In the genomic region with DNA sequence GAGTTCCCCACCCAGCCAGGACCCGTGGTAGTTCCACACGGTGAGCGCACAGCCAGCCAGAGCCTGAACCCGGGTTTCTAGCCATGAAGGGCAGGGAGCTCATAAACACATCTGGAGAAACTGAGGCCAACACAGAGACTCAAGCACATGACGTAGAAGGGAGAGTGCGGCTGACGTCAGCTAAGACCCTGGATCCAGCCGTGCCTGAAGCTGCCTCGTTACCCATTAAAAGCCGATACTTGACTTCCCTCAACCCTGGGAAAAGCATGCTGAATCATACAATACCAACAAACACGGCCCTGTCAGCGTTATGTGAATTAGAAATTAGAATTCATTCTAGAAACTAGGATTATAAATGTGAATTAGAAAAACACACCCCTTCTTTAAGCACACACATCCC, we compare ENCODE assay signal across 18 cellular contexts.
DNase-seq lines count a peak whose midpoint lies in the region; ATAC-seq, FAIRE-seq and TF ChIP-seq lines count a peak whose summit lies in the region.
"Had no signal": no experiment of that assay in that cellular context is flagged by ENCODE, and none has a peak within 500 bp of the region (broad histone marks: within the 10 kb centered on the region; RNA-seq: fewer than 3 reads in every experiment).

No MANE protein-coding gene starts in this region.

- TF ChIP-seq CTCF in HepG2 (CRISPR knock-in tag; IDR thresholded peaks at IDR 0.05) (no peak), right lobe of liver (IDR thresholded peaks at IDR 0.05) (no peak), VCaP (conservative IDR thresholded peaks at IDR 0.05) (no peak)

- BruUV-seq in HepG2 (replicated peaks; lab: Mats Ljungman, UMichigan): no TSS peak

- in situ Hi-C loops in HepG2 (cut with HindIII; ENCODE audit: extremely low pct_ligation_motif_present, low pct_unique_long_range_greater_than_20kb): no loop called here

- no peak for TF ChIP-seq EP300 in HepG2 (IDR thresholded peaks at IDR 0.05; ENCODE audit: low read depth in 2 of 2, low read length in 2 of 2)
- no peak for TF ChIP-seq EP300 in HepG2 (CRISPR knock-in tag; IDR thresholded peaks at IDR 0.05; ENCODE audit: borderline replicate concordance)

- H3K36me3 ChIP-seq in HepG2 (replicated peaks in 1 of 2; ENCODE audit: control insufficient read depth in 1 of 2, insufficient read depth in 2 of 2, low read length in 2 of 2) (peaks cover 12 to 53% of the 10 kb centered on the region in 2 experiments; a peak in 4 of 5 replicates), right lobe of liver (no peaks in the 10 kb centered on the region), thymus (ENCODE audit: control insufficient read depth, insufficient read depth) (peaks cover 4% of the 10 kb centered on the region)
- H3K36me3 ChIP-seq: brain microvascular endothelial cell, colonic mucosa, transverse colon had no signal

- no peaks in the 10 kb centered on the region for H3K27me3 Mint-ChIP-seq in activated naive CD8-positive, alpha-beta T cell treated with anti-CD3 and anti-CD28 coated beads, Interleukin-2, amount 50 U/mL, for 24 hours

- FAIRE-seq in HepG2 (lab: Jason Lieb, UNC): no peak

- DNase-seq in HepG2 (ENCODE audit: low spot score): no peak
- no peak for DNase-seq in right lobe of liver
- no peak for DNase-seq in activated naive CD8-positive, alpha-beta T cell treated with anti-CD3 and anti-CD28 coated beads, Interleukin-2, amount 50 U/mL, for 24 hours
- no peak for DNase-seq in GM19238 (ENCODE audit: insufficient read length, low spot score)
- DNase-seq: Calu3, colonic mucosa, H9, heart right ventricle, KG1, PC-3, sigmoid colon had no signal

- H3K27ac ChIP-seq in HepG2 (ENCODE audit: extremely low read length, insufficient read depth, low read length) (no peak overlapping the region), right lobe of liver (no peak overlapping the region), VCaP (peak overlapping the region; percentile 54; the same call in 1 of the 2 replicates), thymus (ENCODE audit: low read depth) (peak overlapping the region; percentile 96)
- H3K27ac ChIP-seq: brain microvascular endothelial cell, colonic mucosa, sigmoid colon, transverse colon had no signal

- no peak overlapping the region for H3K4me2 ChIP-seq in HepG2 (ENCODE audit: low read depth, low read length)

- H3K4me1 ChIP-seq in HepG2 (ENCODE audit: insufficient read depth, low read length) (no peaks in the 10 kb centered on the region), right lobe of liver (no peaks in the 10 kb centered on the region), thymus (ENCODE audit: control insufficient read depth, insufficient read depth, low read length) (peaks cover 9% of the 10 kb centered on the region)
- H3K4me1 ChIP-seq: colonic mucosa had no signal

- H3K9me3 ChIP-seq in HepG2 (ENCODE audit: low read length) (no peaks in the 10 kb centered on the region), right lobe of liver (no peaks in the 10 kb centered on the region), thymus (ENCODE audit: control insufficient read depth) (no peaks in the 10 kb centered on the region)
- H3K9me3 ChIP-seq: colonic mucosa, sigmoid colon, transverse colon had no signal

- intact Hi-C loops in HepG2 (cut with micrococcal nuclease; ENCODE audit: unreplicated experiment) (no loop called here), right lobe of liver (cut with DNase I) (no loop called here)

- CTCF ChIA-PET in HepG2 (lab: Yijun Ruan, JAX; ENCODE audit: low intra/inter-chr PET ratio, low total read pairs): no interaction called here

- H4K20me1 ChIP-seq in HepG2 (ENCODE audit: insufficient read depth, low read length): no peaks in the 10 kb centered on the region

- peak overlapping the region; percentile 85 for H3K4me3 Mint-ChIP-seq in activated naive CD8-positive, alpha-beta T cell treated with anti-CD3 and anti-CD28 coated beads, Interleukin-2, amount 50 U/mL, for 24 hours
- H3K4me3 Mint-ChIP-seq: H9, mesothelial cell of epicardium had no signal

- TF ChIP-seq POLR2A in HepG2 (IDR thresholded peaks at IDR 0.05; ENCODE audit: insufficient read depth in 1 of 2, low read depth in 2 of 2, low read length in 2 of 2): no peak
- no peak for TF ChIP-seq POLR2A in right lobe of liver (IDR thresholded peaks at IDR 0.05)

- no peaks in the 10 kb centered on the region for H3K79me2 ChIP-seq in HepG2 (ENCODE audit: insufficient read depth, low read length)

- H2AFZ ChIP-seq in HepG2 (ENCODE audit: low read length): no peak overlapping the region

- no peak for TF ChIP-seq RAD21 in HepG2 (CRISPR knock-in tag; IDR thresholded peaks at IDR 0.05)

- no peak for ATAC-seq in HepG2
- no peak for ATAC-seq in right lobe of liver
- ATAC-seq in activated naive CD8-positive, alpha-beta T cell treated with anti-CD3 and anti-CD28 coated beads, Interleukin-2, amount 50 U/mL, for 24 hours: no peak
- no peak for ATAC-seq in GM19467 (IDR thresholded peaks at IDR 0.05; ENCODE audit: unreplicated experiment)
- ATAC-seq: left lobe of liver, PC-3 had no signal

- H3K27me3 ChIP-seq in HepG2 (ENCODE audit: control insufficient read depth in 1 of 2, insufficient read depth in 2 of 2, low read length in 2 of 2): no peaks in the 10 kb centered on the region
- no peaks in the 10 kb centered on the region for H3K27me3 ChIP-seq in right lobe of liver
- no peaks in the 10 kb centered on the region for H3K27me3 ChIP-seq in thymus (ENCODE audit: control insufficient read depth, insufficient read depth)
- H3K27me3 ChIP-seq: brain microvascular endothelial cell, colonic mucosa, heart right ventricle, sigmoid colon, transverse colon had no signal

- H3K36me3 Mint-ChIP-seq in activated naive CD8-positive, alpha-beta T cell treated with anti-CD3 and anti-CD28 coated beads, Interleukin-2, amount 50 U/mL, for 24 hours (ENCODE audit: low read depth): peaks cover 67% of the 10 kb centered on the region

- H3K4me3 ChIP-seq in HepG2 (replicated peaks in 1 of 3; ENCODE audit: insufficient read depth in 1 of 3, low read depth in 2 of 3, low read length in 3 of 3): no peak overlapping the region
- no peak overlapping the region for H3K4me3 ChIP-seq in right lobe of liver
- H3K4me3 ChIP-seq in thymus (ENCODE audit: low read length): no peak overlapping the region
- H3K4me3 ChIP-seq: colonic mucosa, sigmoid colon, transverse colon had no signal

- peak overlapping the region; percentile 98 for H3K27ac Mint-ChIP-seq in activated naive CD8-positive, alpha-beta T cell treated with anti-CD3 and anti-CD28 coated beads, Interleukin-2, amount 50 U/mL, for 24 hours
- H3K27ac Mint-ChIP-seq: mesothelial cell of epicardium had no signal

- POLR2A ChIA-PET in HepG2 (lab: Yijun Ruan, JAX): no interaction called here

- over 99% methylated on average over 12 of the region's 12 CpGs for WGBS in HepG2 (ENCODE audit: low lambda C conversion rate)
- WGBS in right lobe of liver (ENCODE audit: insufficient coverage, low coverage, low lambda C conversion rate, missing lambda C conversion rate): 94% methylated on average over 3 of the region's 12 CpGs
- WGBS in thymus: 99% methylated on average over 12 of the region's 12 CpGs

- peaks cover 25% of the 10 kb centered on the region for H3K9me3 Mint-ChIP-seq in activated naive CD8-positive, alpha-beta T cell treated with anti-CD3 and anti-CD28 coated beads, Interleukin-2, amount 50 U/mL, for 24 hours

- H3K4me1 Mint-ChIP-seq in activated naive CD8-positive, alpha-beta T cell treated with anti-CD3 and anti-CD28 coated beads, Interleukin-2, amount 50 U/mL, for 24 hours: peaks cover 46% of the 10 kb centered on the region
- H3K4me1 Mint-ChIP-seq: H9 had no signal

- no peak overlapping the region for H3K9ac ChIP-seq in HepG2 (ENCODE audit: insufficient read depth, low read depth, low read length)

TF ChIP-seq in HepG2, 621 proteins besides CTCF, POLR2A, EP300 and RAD21:
- TF ChIP-seq AKAP8 (CRISPR knock-in tag; IDR thresholded peaks at IDR 0.05) (no peak), HNF4A (CRISPR knock-in tag; IDR thresholded peaks at IDR 0.05) (no peak), POLR2AphosphoS5 (IDR thresholded peaks at IDR 0.05; ENCODE audit: low read depth, low read length) (no peak), ZNF329 (CRISPR knock-in tag; IDR thresholded peaks at IDR 0.05; ENCODE audit: low read depth) (peak; percentile 98)
- TF ChIP-seq, protein P1, sequence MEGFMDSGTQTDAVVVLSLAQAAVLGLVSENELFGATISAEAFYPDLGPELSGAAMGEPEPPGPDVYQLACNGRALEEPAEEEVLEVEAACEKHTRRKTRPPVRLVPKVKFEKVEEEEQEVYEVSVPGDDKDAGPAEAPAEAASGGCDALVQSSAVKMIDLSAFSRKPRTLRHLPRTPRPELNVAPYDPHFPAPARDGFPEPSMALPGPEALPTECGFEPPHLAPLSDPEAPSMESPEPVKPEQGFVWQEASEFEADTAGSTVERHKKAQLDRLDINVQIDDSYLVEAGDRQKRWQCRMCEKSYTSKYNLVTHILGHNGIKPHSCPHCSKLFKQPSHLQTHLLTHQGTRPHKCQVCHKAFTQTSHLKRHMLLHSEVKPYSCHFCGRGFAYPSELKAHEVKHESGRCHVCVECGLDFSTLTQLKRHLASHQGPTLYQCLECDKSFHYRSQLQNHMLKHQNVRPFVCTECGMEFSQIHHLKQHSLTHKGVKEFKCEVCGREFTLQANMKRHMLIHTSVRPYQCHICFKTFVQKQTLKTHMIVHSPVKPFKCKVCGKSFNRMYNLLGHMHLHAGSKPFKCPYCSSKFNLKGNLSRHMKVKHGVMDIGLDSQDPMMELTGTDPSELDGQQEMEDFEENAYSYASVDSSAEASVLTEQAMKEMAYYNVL (CRISPR knock-in tag; IDR thresholded peaks at IDR 0.05; ENCODE audit: borderline replicate concordance): no peak
- TF ChIP-seq, protein P2, sequence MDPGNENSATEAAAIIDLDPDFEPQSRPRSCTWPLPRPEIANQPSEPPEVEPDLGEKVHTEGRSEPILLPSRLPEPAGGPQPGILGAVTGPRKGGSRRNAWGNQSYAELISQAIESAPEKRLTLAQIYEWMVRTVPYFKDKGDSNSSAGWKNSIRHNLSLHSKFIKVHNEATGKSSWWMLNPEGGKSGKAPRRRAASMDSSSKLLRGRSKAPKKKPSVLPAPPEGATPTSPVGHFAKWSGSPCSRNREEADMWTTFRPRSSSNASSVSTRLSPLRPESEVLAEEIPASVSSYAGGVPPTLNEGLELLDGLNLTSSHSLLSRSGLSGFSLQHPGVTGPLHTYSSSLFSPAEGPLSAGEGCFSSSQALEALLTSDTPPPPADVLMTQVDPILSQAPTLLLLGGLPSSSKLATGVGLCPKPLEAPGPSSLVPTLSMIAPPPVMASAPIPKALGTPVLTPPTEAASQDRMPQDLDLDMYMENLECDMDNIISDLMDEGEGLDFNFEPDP (CRISPR knock-in tag; conservative IDR thresholded peaks at IDR 0.05): no peak

Comparison
In these comparisons a context has a peak if more than half of its experiments do, and no peak if none do; other contexts are left out.
1. H3K27ac ChIP-seq: peak in VCaP (single experiment) and thymus (single experiment); none in HepG2 (single experiment) and right lobe of liver (0 of 3).